In the genomic region with DNA sequence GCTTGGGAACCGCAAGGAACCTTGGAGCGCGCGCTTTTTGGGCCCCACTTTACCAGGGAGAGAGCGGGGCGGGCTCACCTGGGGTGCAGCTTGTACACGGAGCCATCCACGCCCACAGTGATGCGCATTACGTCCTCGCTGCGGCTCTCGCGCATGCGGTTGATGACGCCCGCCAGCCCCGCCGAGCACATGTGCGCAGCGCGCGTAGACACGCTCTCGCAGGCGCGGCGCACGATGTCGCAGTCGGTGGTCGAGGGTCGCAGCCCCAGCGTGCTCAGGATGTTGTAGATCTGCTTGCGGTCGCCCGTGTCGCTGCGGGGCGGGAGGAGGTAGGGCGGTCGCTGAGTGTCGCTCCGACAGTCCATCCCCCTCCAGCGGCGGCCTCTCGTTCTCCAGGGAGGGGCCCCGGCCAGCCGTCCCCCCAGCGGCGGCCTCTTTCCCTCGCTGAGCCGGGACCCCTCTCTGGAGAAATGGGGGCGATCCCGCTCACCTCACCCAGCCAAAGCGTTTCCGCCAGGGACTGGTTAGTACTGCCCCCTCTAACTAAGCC, we compare ENCODE assay signal across 10 cellular contexts. TPM values are rescaled to one million over a fixed set of nuclear protein-coding genes. Genes with fewer than 3 reads are reported as not detected.
DNase-seq lines count a peak whose midpoint lies in the region; ATAC-seq and TF ChIP-seq lines count a peak whose summit lies in the region.
"Had no signal": no experiment of that assay in that cellular context is flagged by ENCODE, and none has a peak within 500 bp of the region (broad histone marks: within the 10 kb centered on the region; RNA-seq: fewer than 3 reads in every experiment).

No MANE protein-coding gene starts in this region.

- ATAC-seq in GM19463 (IDR thresholded peaks at IDR 0.05; ENCODE audit: unreplicated experiment): no peak

- peak overlapping the region; percentile 41 for H3K4me3 ChIP-seq in choroid plexus epithelial cell (ENCODE audit: low read depth, low read length)

- TF ChIP-seq CTCF in choroid plexus epithelial cell (conservative IDR thresholded peaks at IDR 0.05; ENCODE audit: low read depth, low read length): no peak

- DNase-seq in activated CD4-positive, CD25-positive, alpha-beta regulatory T cell treated with anti-CD3 and anti-CD28 coated beads, Interleukin-2, amount 50 U/mL, for 72 hours: peak; percentile 48
- DNase-seq in choroid plexus epithelial cell (ENCODE audit: low read depth): peak; percentile 26
- DNase-seq in midbrain (lab: John Stamatoyannopoulos, UW): peak; percentile 20
- DNase-seq in stimulated activated CD8-positive, alpha-beta memory T cell treated with anti-CD3 and anti-CD28 coated beads, Interleukin-4, amount 100 ng/mL, for 4 hours (ENCODE audit: low read depth in 2 of 2, low spot score in 1 of 2): peak; percentile 25 to 52
- no peak for DNase-seq in RPMI8226
- no peak for DNase-seq in cerebellum (ENCODE audit: low spot score)
- DNase-seq in NCI-H345 treated with DMSO at 0.1 percent for 48 hours (lab: John Stamatoyannopoulos, UW; ENCODE audit: unreplicated experiment): no peak

RNA-seq across cellular contexts. Expression of a gene that starts 4.4 kb away (rescaled TPM):
- not detected for total RNA-seq in cerebellum
- total RNA-seq: LHCN-M2, renal cortical epithelial cell had no signal

RNA-seq across cellular contexts. Expression of a gene that starts 22.1 kb away (rescaled TPM):
- total RNA-seq in cerebellum: 41.1 TPM

RNA-seq across cellular contexts. Expression of a gene that starts 41.3 kb away (rescaled TPM):
- 11.3 TPM for total RNA-seq in cerebellum
- total RNA-seq: LHCN-M2 had no signal

RNA-seq across cellular contexts. Expression of a gene that starts 43.7 kb away (rescaled TPM):
- 7.7 TPM for total RNA-seq in cerebellum
- total RNA-seq: LHCN-M2 had no signal

RNA-seq across cellular contexts. Expression of a gene that starts 55.3 kb away (rescaled TPM):
- total RNA-seq in cerebellum: 43.4 TPM

Comparison
In these comparisons a context has a peak if more than half of its experiments do, and no peak if none do; other contexts are left out.
1. DNase-seq: peak in activated CD4-positive, CD25-positive, alpha-beta regulatory T cell treated with anti-CD3 and anti-CD28 coated beads, Interleukin-2, amount 50 U/mL, for 72 hours (single experiment), choroid plexus epithelial cell (single experiment), midbrain (single experiment) and stimulated activated CD8-positive, alpha-beta memory T cell treated with anti-CD3 and anti-CD28 coated beads, Interleukin-4, amount 100 ng/mL, for 4 hours (2 of 2); none in RPMI8226 (single experiment), cerebellum (single experiment) and NCI-H345 treated with DMSO at 0.1 percent for 48 hours (single experiment).